14 cellular contexts compared by ENCODE assay signal in the genomic region with DNA sequence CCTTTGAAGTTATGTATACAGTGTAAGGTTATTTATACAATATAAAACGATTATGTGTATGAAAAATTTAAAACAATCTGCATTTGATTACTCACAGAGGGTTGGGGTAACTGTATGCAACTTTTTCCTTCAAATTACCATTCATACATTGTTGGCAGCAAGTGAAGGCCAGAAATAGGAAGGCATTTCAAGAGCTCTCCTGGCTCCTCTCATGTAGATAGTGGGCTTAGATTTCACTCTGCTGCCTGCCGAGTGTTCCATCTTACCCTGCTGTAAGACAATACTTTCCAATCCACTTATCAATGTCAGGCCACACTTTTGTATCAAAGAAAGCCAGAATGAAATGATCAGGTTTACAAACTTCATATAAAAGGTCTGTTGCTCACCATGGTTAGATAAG.
A peak's percentile ranks its signal among the peaks of the same experiment; 100 is the strongest.
DNase-seq lines count a peak whose midpoint lies in the region; TF ChIP-seq lines count a peak whose summit lies in the region.
"Had no signal": no experiment of that assay in that cellular context is flagged by ENCODE, and none has a peak within 500 bp of the region (broad histone marks: within the 10 kb centered on the region; RNA-seq: fewer than 3 reads in every experiment).

No MANE protein-coding gene starts in this region.

- 43% methylated on average over 2 of the region's 2 CpGs for WGBS in prostate gland

- H3K4me3 ChIP-seq in OCI-LY7 (ENCODE audit: low read depth, low read length, poor library complexity, severe bottlenecking), result no peak overlapping the region
- no peak overlapping the region for H3K4me3 ChIP-seq in uterus
- no peak overlapping the region for H3K4me3 ChIP-seq in prostate gland
- H3K4me3 ChIP-seq: spleen had no signal

- no peaks in the 10 kb centered on the region for H3K4me1 ChIP-seq in OCI-LY7 (ENCODE audit: insufficient read depth, low read length, poor library complexity, severe bottlenecking)
- no peaks in the 10 kb centered on the region for H3K4me1 ChIP-seq in uterus
- H3K4me1 ChIP-seq in prostate gland (replicated peaks), result no peaks in the 10 kb centered on the region
- H3K4me1 ChIP-seq: spleen had no signal

- H3K36me3 Mint-ChIP-seq in nephron progenitor cell (ENCODE audit: low read depth), result no peaks in the 10 kb centered on the region
- H3K36me3 Mint-ChIP-seq: activated naive CD4-positive, alpha-beta T cell treated with anti-CD3 and anti-CD28 coated beads, Interleukin-2, amount 50 U/mL, for 24 hours had no signal

- BruUV-seq in OCI-LY7 (replicated peaks; lab: Mats Ljungman, UMichigan), result no TSS peak

- no peak overlapping the region for H3K4me2 ChIP-seq in OCI-LY7 (ENCODE audit: low read length)

- H3K9me2 ChIP-seq in OCI-LY7 (ENCODE audit: insufficient read depth, low read length), result no peaks in the 10 kb centered on the region

- H3K27me3 Mint-ChIP-seq in nephron progenitor cell (ENCODE audit: low read depth, poor library complexity), result no peaks in the 10 kb centered on the region

- no peaks in the 10 kb centered on the region for H3K9me3 ChIP-seq in OCI-LY7 (ENCODE audit: low read length)
- H3K9me3 ChIP-seq in uterus, result no peaks in the 10 kb centered on the region
- no peaks in the 10 kb centered on the region for H3K9me3 ChIP-seq in prostate gland
- H3K9me3 ChIP-seq: spleen had no signal

- H3K36me3 ChIP-seq in OCI-LY7 (ENCODE audit: insufficient read depth, low read length) (no peaks in the 10 kb centered on the region), uterus (no peaks in the 10 kb centered on the region), prostate gland (no peaks in the 10 kb centered on the region)
- H3K36me3 ChIP-seq: spleen had no signal

- H3K4me1 Mint-ChIP-seq in nephron progenitor cell, result peaks cover 47% of the 10 kb centered on the region
- H3K4me1 Mint-ChIP-seq: activated CD4-positive, alpha-beta T cell treated with anti-CD3 and anti-CD28 coated beads, Interleukin-2, amount 10 ng/mL, durations not matched to agents 24 days and 14 days; activated naive CD4-positive, alpha-beta T cell treated with anti-CD3 and anti-CD28 coated beads, Interleukin-2, amount 50 U/mL, for 24 hours had no signal

- H3K27ac Mint-ChIP-seq in nephron progenitor cell, result peak overlapping the region; percentile 51
- H3K27ac Mint-ChIP-seq: activated CD4-positive, alpha-beta T cell treated with anti-CD3 and anti-CD28 coated beads, Interleukin-2, amount 10 ng/mL, durations not matched to agents 24 days and 14 days; activated naive CD4-positive, alpha-beta T cell treated with anti-CD3 and anti-CD28 coated beads, Interleukin-2, amount 50 U/mL, for 24 hours; dendritic cell treated with granulocyte-macrophage colony-stimulating factor and Interleukin-4, amounts not matched to agents 40 ng/mL and 50 ng/mL, for 4 days had no signal

- CTCF ChIA-PET in OCI-LY7 (lab: Charles Lee; ENCODE audit: unreplicated experiment), result no interaction called here

- H2AFZ ChIP-seq in OCI-LY7 (ENCODE audit: low read length), result no peak overlapping the region

- DNase-seq in DMS79 (lab: John Stamatoyannopoulos, UW) (peak; percentile 72), NCI-H345 (lab: John Stamatoyannopoulos, UW) (peak; percentile 62), fibroblast of gingiva (ENCODE audit: low read depth) (peak; percentile 80), nephron progenitor cell (no peak), OCI-LY7 (ENCODE audit: low spot score) (no peak), uterus (no peak), retina (no peak), prostate gland (ENCODE audit: low spot score) (no peak)
- DNase-seq: activated CD4-positive, alpha-beta T cell treated with anti-CD3 and anti-CD28 coated beads, Interleukin-2, amount 10 ng/mL, durations not matched to agents 24 days and 14 days; head of caudate nucleus; spleen had no signal

- TF ChIP-seq CTCF in nephron progenitor cell (IDR thresholded peaks at IDR 0.05) (no peak), OCI-LY7 (conservative IDR thresholded peaks at IDR 0.05; ENCODE audit: low read length) (no peak), uterus (IDR thresholded peaks at IDR 0.05) (no peak), prostate gland (IDR thresholded peaks at IDR 0.05) (no peak)

- intact Hi-C loops in OCI-LY7 (cut with micrococcal nuclease; ENCODE audit: unreplicated experiment) (no loop called here), uterus (cut with DNase I; ENCODE audit: low total_unique reads) (no loop called here), prostate gland (cut with DNase I) (no loop called here)

- H3K79me2 ChIP-seq in OCI-LY7 (ENCODE audit: insufficient read depth, low read depth, low read length), result no peaks in the 10 kb centered on the region

- H3K27ac ChIP-seq in OCI-LY7 (ENCODE audit: low read depth, low read length, poor library complexity, severe bottlenecking) (no peak overlapping the region), uterus (no peak overlapping the region), prostate gland (no peak overlapping the region)
- H3K27ac ChIP-seq: C4-2B, spleen had no signal

- TF ChIP-seq POLR2A in uterus (IDR thresholded peaks at IDR 0.05), result no peak
- TF ChIP-seq POLR2A in prostate gland (IDR thresholded peaks at IDR 0.05), result no peak

- H3K4me3 Mint-ChIP-seq in nephron progenitor cell, result peak overlapping the region; percentile 35
- H3K4me3 Mint-ChIP-seq: activated CD4-positive, alpha-beta T cell treated with anti-CD3 and anti-CD28 coated beads, Interleukin-2, amount 10 ng/mL, durations not matched to agents 24 days and 14 days; activated naive CD4-positive, alpha-beta T cell treated with anti-CD3 and anti-CD28 coated beads, Interleukin-2, amount 50 U/mL, for 24 hours; dendritic cell treated with granulocyte-macrophage colony-stimulating factor and Interleukin-4, amounts not matched to agents 40 ng/mL and 50 ng/mL, for 4 days had no signal

- no peaks in the 10 kb centered on the region for H4K20me1 ChIP-seq in OCI-LY7 (ENCODE audit: insufficient read depth, low read length)

- H3K27me3 ChIP-seq in uterus (no peaks in the 10 kb centered on the region), prostate gland (replicated peaks; ENCODE audit: insufficient read depth) (no peaks in the 10 kb centered on the region)
- H3K27me3 ChIP-seq: spleen had no signal

- POLR2A ChIA-PET in OCI-LY7 (lab: Charles Lee), result no interaction called here

- H3K9me3 Mint-ChIP-seq in nephron progenitor cell, result no peaks in the 10 kb centered on the region
- H3K9me3 Mint-ChIP-seq: activated CD4-positive, alpha-beta T cell treated with anti-CD3 and anti-CD28 coated beads, Interleukin-2, amount 10 ng/mL, durations not matched to agents 24 days and 14 days; activated naive CD4-positive, alpha-beta T cell treated with anti-CD3 and anti-CD28 coated beads, Interleukin-2, amount 50 U/mL, for 24 hours; dendritic cell treated with granulocyte-macrophage colony-stimulating factor and Interleukin-4, amounts not matched to agents 40 ng/mL and 50 ng/mL, for 4 days had no signal

Comparison
In these comparisons a context has a peak if more than half of its experiments do, and no peak if none do; other contexts are left out.
1. DNase-seq: peak in DMS79 (single experiment), NCI-H345 (single experiment) and fibroblast of gingiva (single experiment); none in nephron progenitor cell (single experiment), OCI-LY7 (single experiment), uterus (0 of 2), retina (single experiment) and prostate gland (single experiment).